Comparison of ENCODE assay signal across 10 cellular contexts in the genomic region with DNA sequence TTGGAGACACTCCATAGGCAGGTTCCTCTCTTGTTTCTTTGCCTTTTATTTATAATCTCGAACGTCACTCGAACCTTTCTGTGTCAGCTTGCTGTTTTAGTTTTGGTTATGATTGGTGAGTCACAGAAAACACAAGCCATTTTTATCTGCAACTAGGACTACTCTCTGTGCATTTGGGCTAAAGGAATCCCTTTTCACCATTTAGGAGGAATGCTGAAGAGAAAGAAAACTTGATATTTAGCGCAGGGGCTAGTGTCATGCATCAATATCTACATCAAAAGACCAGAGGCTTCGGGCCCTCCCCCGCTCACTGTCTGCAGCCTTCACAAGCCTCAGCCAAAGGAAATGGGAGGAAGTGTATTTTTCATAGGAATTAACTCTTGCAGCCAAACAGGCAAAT.
DNase-seq lines count a peak whose midpoint lies in the region; ATAC-seq and TF ChIP-seq lines count a peak whose summit lies in the region.
"Had no signal": no experiment of that assay in that cellular context is flagged by ENCODE, and none has a peak within 500 bp of the region (broad histone marks: within the 10 kb centered on the region; RNA-seq: fewer than 3 reads in every experiment).

No MANE protein-coding gene starts in this region.

- 60% methylated on average over 6 of the region's 6 CpGs for WGBS in hepatocyte (ENCODE audit: low lambda C conversion rate, missing lambda C conversion rate)

- no peaks in the 10 kb centered on the region for H4K20me1 ChIP-seq in hepatocyte (ENCODE audit: insufficient read depth, poor library complexity, severe bottlenecking)

- no peaks in the 10 kb centered on the region for H3K9me3 Mint-ChIP-seq in activated CD4-positive, alpha-beta T cell treated with anti-CD3 and anti-CD28 coated beads for 36 hours (ENCODE audit: low read depth)
- H3K9me3 Mint-ChIP-seq in type B pancreatic cell: no peaks in the 10 kb centered on the region
- H3K9me3 Mint-ChIP-seq in CD4-positive, alpha-beta T cell: no peaks in the 10 kb centered on the region
- H3K9me3 Mint-ChIP-seq: IgD-negative memory B cell had no signal

- CTCF ChIA-PET in activated CD4-positive, alpha-beta T cell treated with anti-CD3 and anti-CD28 coated beads for 36 hours (lab: Charles Lee): interaction anchor here (1.0 to 1.1 kb wide), 2 partner anchors 14 to 119 kb away, joined by 3 to 4 read pairs; no protein-coding TSS in a partner anchor
- CTCF ChIA-PET in CD4-positive, alpha-beta T cell (lab: Charles Lee): interaction anchor here (1.3 kb wide), 1 partner anchor 13 kb away, joined by 3 read pairs; no protein-coding TSS in a partner anchor

- no peaks in the 10 kb centered on the region for H3K9me2 ChIP-seq in hepatocyte (replicated peaks; ENCODE audit: insufficient read depth)

- no peak overlapping the region for H3K27ac Mint-ChIP-seq in activated CD4-positive, alpha-beta T cell treated with anti-CD3 and anti-CD28 coated beads for 36 hours
- peak overlapping the region; percentile 44 for H3K27ac Mint-ChIP-seq in type B pancreatic cell
- no peak overlapping the region for H3K27ac Mint-ChIP-seq in CD4-positive, alpha-beta T cell

- no peaks in the 10 kb centered on the region for H3K9me3 ChIP-seq in hepatocyte (ENCODE audit: low read depth)
- H3K9me3 ChIP-seq in CD4-positive, alpha-beta T cell (ENCODE audit: control insufficient read depth, low read length): no peaks in the 10 kb centered on the region
- H3K9me3 ChIP-seq: body of pancreas had no signal

- H3K79me2 ChIP-seq in hepatocyte: no peaks in the 10 kb centered on the region

- ATAC-seq in activated CD4-positive, alpha-beta T cell treated with anti-CD3 and anti-CD28 coated beads for 36 hours: peak; percentile 26
- ATAC-seq in GM21825 (IDR thresholded peaks at IDR 0.05; ENCODE audit: unreplicated experiment): no peak
- no peak for ATAC-seq in CD4-positive, alpha-beta T cell (ENCODE audit: poor library complexity)

- H3K4me3 Mint-ChIP-seq in activated CD4-positive, alpha-beta T cell treated with anti-CD3 and anti-CD28 coated beads for 36 hours: no peak overlapping the region
- H3K4me3 Mint-ChIP-seq in type B pancreatic cell: peak overlapping the region; percentile 55
- H3K4me3 Mint-ChIP-seq in CD4-positive, alpha-beta T cell: no peak overlapping the region

- DNase-seq in activated CD4-positive, alpha-beta T cell treated with anti-CD3 and anti-CD28 coated beads for 36 hours: no peak
- no peak for DNase-seq in activated CD4-positive, alpha-beta T cell treated with anti-CD3 and anti-CD28 coated beads, Interleukin-2, amount 50 U/mL, for 4 hours
- DNase-seq in hepatocyte (ENCODE audit: low spot score) (no peak), type B pancreatic cell (ENCODE audit: extremely low spot score, unreplicated experiment) (no peak), HuH-7.5 (ENCODE audit: low spot score) (no peak)
- no peak for DNase-seq in CD4-positive, alpha-beta T cell

- H3K4me2 ChIP-seq in hepatocyte: peak overlapping the region; percentile 26

- H3K4me1 ChIP-seq in hepatocyte (ENCODE audit: insufficient read depth): peaks cover 20% of the 10 kb centered on the region

- no peaks in the 10 kb centered on the region for H3K36me3 Mint-ChIP-seq in activated CD4-positive, alpha-beta T cell treated with anti-CD3 and anti-CD28 coated beads for 36 hours (ENCODE audit: low read depth)
- H3K36me3 Mint-ChIP-seq in type B pancreatic cell: no peaks in the 10 kb centered on the region
- no peaks in the 10 kb centered on the region for H3K36me3 Mint-ChIP-seq in CD4-positive, alpha-beta T cell (ENCODE audit: low read depth)
- H3K36me3 Mint-ChIP-seq: IgD-negative memory B cell had no signal

- TF ChIP-seq CTCF in VCaP (conservative IDR thresholded peaks at IDR 0.05): no peak
- no peak for TF ChIP-seq CTCF in hepatocyte (IDR thresholded peaks at IDR 0.05; ENCODE audit: poor library complexity)
- TF ChIP-seq CTCF in type B pancreatic cell (conservative IDR thresholded peaks at IDR 0.05): no peak
- no peak for TF ChIP-seq CTCF in CD4-positive, alpha-beta T cell (IDR thresholded peaks at IDR 0.05)

- H3K36me3 ChIP-seq in hepatocyte (replicated peaks; ENCODE audit: insufficient read depth, low read depth): no peaks in the 10 kb centered on the region

- POLR2A ChIA-PET in activated CD4-positive, alpha-beta T cell treated with anti-CD3 and anti-CD28 coated beads for 36 hours (lab: Charles Lee): no interaction called here
- POLR2A ChIA-PET in CD4-positive, alpha-beta T cell (lab: Charles Lee): no interaction called here

- no peak overlapping the region for H3K4me3 ChIP-seq in hepatocyte
- H3K4me3 ChIP-seq: body of pancreas had no signal

- intact Hi-C loops in activated CD4-positive, alpha-beta T cell treated with anti-CD3 and anti-CD28 coated beads for 36 hours (cut with DNase I, micrococcal nuclease): loop anchor here in 1 of 2 experiments (2.0 to 5.0 kb wide), 3 partner anchors 505 to 1681 kb away; no protein-coding TSS in a partner anchor
- intact Hi-C loops in CD4-positive, alpha-beta T cell (cut with DNase I, micrococcal nuclease): loop anchor here in 1 of 2 experiments (5.0 kb wide), 1 partner anchor 1680 kb away; no protein-coding TSS in a partner anchor

- peak overlapping the region; percentile 44 for H3K27ac ChIP-seq in VCaP
- H3K27ac ChIP-seq in hepatocyte: no peak overlapping the region
- H3K27ac ChIP-seq in CD4-positive, alpha-beta T cell (ENCODE audit: low read depth, low read length): no peak overlapping the region

- peaks cover 2% of the 10 kb centered on the region for H3K27me3 Mint-ChIP-seq in activated CD4-positive, alpha-beta T cell treated with anti-CD3 and anti-CD28 coated beads for 36 hours
- H3K27me3 Mint-ChIP-seq in type B pancreatic cell: no peaks in the 10 kb centered on the region
- H3K27me3 Mint-ChIP-seq in CD4-positive, alpha-beta T cell: peaks cover 7% of the 10 kb centered on the region
- H3K27me3 Mint-ChIP-seq: IgD-negative memory B cell had no signal

- H3K27me3 ChIP-seq in hepatocyte: no peaks in the 10 kb centered on the region
- no peaks in the 10 kb centered on the region for H3K27me3 ChIP-seq in CD4-positive, alpha-beta T cell (ENCODE audit: control insufficient read depth, insufficient read depth, low read length)
- H3K27me3 ChIP-seq: body of pancreas had no signal

- H3K4me1 Mint-ChIP-seq in activated CD4-positive, alpha-beta T cell treated with anti-CD3 and anti-CD28 coated beads for 36 hours: peaks cover 2% of the 10 kb centered on the region
- H3K4me1 Mint-ChIP-seq in type B pancreatic cell (ENCODE audit: unreplicated experiment): peaks cover 41% of the 10 kb centered on the region
- H3K4me1 Mint-ChIP-seq in CD4-positive, alpha-beta T cell (ENCODE audit: low read depth): no peaks in the 10 kb centered on the region

- peak overlapping the region; percentile 14 for H2AFZ ChIP-seq in hepatocyte
